In the genomic region with DNA sequence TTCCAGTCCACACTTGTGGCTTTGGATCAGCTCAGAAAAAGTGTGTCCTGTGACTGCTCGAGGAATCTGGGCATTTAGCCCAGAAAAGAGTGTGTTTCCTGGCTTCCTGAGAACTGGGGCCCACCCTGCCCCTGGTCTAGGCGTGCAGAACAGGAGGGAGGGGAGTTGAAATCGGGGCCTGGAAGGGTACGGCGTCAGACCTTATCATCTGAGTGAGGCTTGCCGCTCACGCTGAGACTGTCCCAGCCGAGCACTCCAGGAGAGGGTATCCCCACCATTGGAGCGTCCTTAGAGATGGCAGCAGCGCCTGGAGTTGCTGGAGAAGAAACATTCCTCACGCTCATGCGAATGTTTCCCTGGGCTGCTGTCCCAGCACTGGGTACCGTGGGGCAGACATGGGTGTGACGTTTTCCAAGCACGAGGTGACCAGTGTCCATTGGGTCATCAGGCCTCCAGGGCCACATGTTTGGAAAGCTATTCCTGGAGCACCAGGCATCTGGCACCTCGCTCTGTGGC, we compare ENCODE assay signal across 12 cellular contexts. TPM values are rescaled to one million over a fixed set of nuclear protein-coding genes. Genes with fewer than 3 reads are reported as not detected.
A peak's percentile ranks its signal among the peaks of the same experiment; 100 is the strongest.
DNase-seq lines count a peak whose midpoint lies in the region; ATAC-seq, FAIRE-seq and TF ChIP-seq lines count a peak whose summit lies in the region.
"Had no signal": no experiment of that assay in that cellular context is flagged by ENCODE, and none has a peak within 500 bp of the region (broad histone marks: within the 10 kb centered on the region; RNA-seq: fewer than 3 reads in every experiment).

No MANE protein-coding gene starts in this region.

- H3K9me1 ChIP-seq in keratinocyte (ENCODE audit: control insufficient read depth, extremely low read depth, insufficient read depth, low read length) = peaks cover 3% of the 10 kb centered on the region

- H3K79me2 ChIP-seq in keratinocyte (ENCODE audit: control insufficient read depth, insufficient read depth, low read length) = peaks cover 92% of the 10 kb centered on the region

- 34 to 59% (median 52%) methylated on average over 11 to 16 of the region's 16 CpGs for WGBS in spleen, 5 donors

- H3K4me3 Mint-ChIP-seq in brain (no peak overlapping the region), nephron progenitor cell (no peak overlapping the region), T-helper 17 cell (no peak overlapping the region)
- H3K4me3 Mint-ChIP-seq: central memory CD8-positive, alpha-beta T cell had no signal

- peak overlapping the region; percentile 63 for H3K9ac ChIP-seq in keratinocyte (ENCODE audit: control insufficient read depth, extremely low read depth, insufficient read depth, low read length)

- H3K4me1 Mint-ChIP-seq in brain (peaks cover 77% of the 10 kb centered on the region), nephron progenitor cell (peaks cover 37% of the 10 kb centered on the region), T-helper 17 cell (peaks cover 11% of the 10 kb centered on the region)

- intact Hi-C loops in spleen (cut with DNase I; ENCODE audit: low total_unique reads) = no loop called here

- H3K4me2 ChIP-seq in keratinocyte (ENCODE audit: control insufficient read depth, extremely low read depth, insufficient read depth, low read depth, low read length) = peak overlapping the region; percentile 73

- H3K36me3 Mint-ChIP-seq in brain = peaks cover 17% of the 10 kb centered on the region
- peaks cover 10% of the 10 kb centered on the region for H3K36me3 Mint-ChIP-seq in nephron progenitor cell (ENCODE audit: low read depth)
- no peaks in the 10 kb centered on the region for H3K36me3 Mint-ChIP-seq in T-helper 17 cell (ENCODE audit: low read depth)

- H3K27me3 ChIP-seq in keratinocyte (ENCODE audit: control insufficient read depth, extremely low read depth, insufficient read depth, low read length) (no peaks in the 10 kb centered on the region), spleen (replicated peaks in 1 of 7) (no peaks in the 10 kb centered on the region)

- peak; percentile 77 for DNase-seq in GM04503 (ENCODE audit: low read depth)
- DNase-seq in keratinocyte (ENCODE audit: low read depth, low spot score) = no peak
- DNase-seq in spleen = no peak
- no peak for DNase-seq in nephron progenitor cell
- no peak for DNase-seq in T-helper 17 cell
- no peak for DNase-seq in T-helper 1 cell
- DNase-seq in NCI-H748 treated with DMSO at 0.1 percent for 48 hours (lab: John Stamatoyannopoulos, UW) = no peak
- DNase-seq: HCEC 1CT, NCI-H1092, posterior cingulate gyrus had no signal

- H3K27ac Mint-ChIP-seq in brain (peak overlapping the region; percentile 31 to 87 (median 78)), nephron progenitor cell (no peak overlapping the region), T-helper 17 cell (no peak overlapping the region)

- dilution Hi-C loops in keratinocyte (cut with MboI; ENCODE audit: extremely low pct_ligation_motif_present, low sequenced_read_pairs) = no loop called here

- H3K4me1 ChIP-seq in keratinocyte (ENCODE audit: control insufficient read depth, extremely low read depth, insufficient read depth, low read length) (peaks cover 22% of the 10 kb centered on the region), spleen (peaks cover 43 to 99% (median 74%) of the 10 kb centered on the region in 6 donors)

- H3K9me3 Mint-ChIP-seq in brain (peaks cover 0 to 14% (median 4%) of the 10 kb centered on the region in 5 experiments), nephron progenitor cell (peaks cover 5% of the 10 kb centered on the region)
- H3K9me3 Mint-ChIP-seq: central memory CD8-positive, alpha-beta T cell had no signal

- H3K9me3 ChIP-seq in keratinocyte (ENCODE audit: control insufficient read depth, low read depth, low read length) = no peaks in the 10 kb centered on the region
- no peaks in the 10 kb centered on the region for H3K9me3 ChIP-seq in spleen
- H3K9me3 ChIP-seq in T-helper 17 cell (ENCODE audit: control insufficient read depth, low read length, poor library complexity, severe bottlenecking) = no peaks in the 10 kb centered on the region

- H3K27ac ChIP-seq in keratinocyte (ENCODE audit: control insufficient read depth, insufficient read depth, low read length) (peak overlapping the region; percentile 65), spleen (peak overlapping the region; percentile 1 to 77 (median 62))

- no peak for ATAC-seq in T-helper 17 cell

- H2AFZ ChIP-seq in keratinocyte (ENCODE audit: control insufficient read depth, low read length) = no peak overlapping the region

- TF ChIP-seq POLR2A in spleen (IDR thresholded peaks at IDR 0.05) = no peak

- TF ChIP-seq CTCF in brain (conservative IDR thresholded peaks at IDR 0.05) (no peak), keratinocyte (optimal IDR thresholded peaks at IDR 0.05 in 1 of 3, IDR thresholded peaks at IDR 0.05 in 1 of 3, conservative IDR thresholded peaks at IDR 0.05 in 1 of 3; ENCODE audit: extremely low read depth in 1 of 3, insufficient read depth in 2 of 3, low read length in 3 of 3) (no peak), spleen (IDR thresholded peaks at IDR 0.05 in 8 of 11, conservative IDR thresholded peaks at IDR 0.05 in 3 of 11) (no peak), nephron progenitor cell (IDR thresholded peaks at IDR 0.05) (no peak)

- H3K4me3 ChIP-seq in keratinocyte (ENCODE audit: control insufficient read depth in 2 of 3, extremely low read depth in 1 of 3, insufficient read depth in 2 of 3, low read depth in 1 of 3, low read length in 3 of 3) = peak overlapping the region in 1 of 3 experiments; percentile 4
- no peak overlapping the region for H3K4me3 ChIP-seq in spleen

- H3K27me3 Mint-ChIP-seq in brain = no peaks in the 10 kb centered on the region
- peaks cover 2% of the 10 kb centered on the region for H3K27me3 Mint-ChIP-seq in nephron progenitor cell (ENCODE audit: low read depth, poor library complexity)
- no peaks in the 10 kb centered on the region for H3K27me3 Mint-ChIP-seq in T-helper 17 cell
- H3K27me3 Mint-ChIP-seq: central memory CD8-positive, alpha-beta T cell had no signal

- peaks cover 5% of the 10 kb centered on the region for H4K20me1 ChIP-seq in keratinocyte (ENCODE audit: control insufficient read depth, extremely low read depth, insufficient read depth, low read length)

- H3K36me3 ChIP-seq in keratinocyte (ENCODE audit: control insufficient read depth in 2 of 2, extremely low read depth in 1 of 2, insufficient read depth in 2 of 2, low read length in 2 of 2) = peaks cover 1 to 11% of the 10 kb centered on the region in 2 experiments
- peaks cover 0 to 7% (median 0%) of the 10 kb centered on the region in 6 donors for H3K36me3 ChIP-seq in spleen

- FAIRE-seq in keratinocyte (lab: Jason Lieb, UNC) = no peak

RNA-seq across cellular contexts. Expression of a gene that starts 22.5 kb away (rescaled TPM):
- polyA plus RNA-seq in brain (ENCODE audit: insufficient read depth, low read depth, low replicate concordance) (43.2 TPM), keratinocyte (43.5 to 62.3 TPM (median 56.4 TPM) in 3 replicates), spleen (10 to 100 TPM; 11.2 to 19.7 (median 11.6) TPM)
- 23.6 TPM for polyA plus RNA-seq in keratinocyte (2011; ENCODE audit: low read depth)
- 44.1 and 60.2 TPM in 2 replicates for polyA plus RNA-seq in keratinocyte (2011; cell fraction: cytosol; rRNA removed)
- 39.8 and 44.0 TPM in 2 replicates for polyA plus RNA-seq in keratinocyte (2011; cell fraction: nucleus; rRNA removed)
- 12.1 and 37.2 TPM in 2 replicates for polyA plus RNA-seq in keratinocyte (2012; ENCODE audit: low replicate concordance)
- polyA minus RNA-seq in keratinocyte = 74.9 to 81.9 TPM (median 80.8 TPM) in 3 replicates
- polyA minus RNA-seq in keratinocyte (2011; cell fraction: cytosol; rRNA and poly(A)+ RNA removed) = 36.8 TPM
- polyA minus RNA-seq in keratinocyte (2011; cell fraction: nucleus; rRNA and poly(A)+ RNA removed) = 15.7 and 27.1 TPM in 2 replicates
- total RNA-seq in spleen (10 to 100 TPM; 32.8 to 71.3 (median 55.0) TPM), T-helper 17 cell (10 to 100 TPM in 1 of 2 donors, 1 to 10 TPM in 1; 7.8 to 12.7 TPM)

Comparison
In these comparisons a context has a peak if more than half of its experiments do, and no peak if none do; other contexts are left out.
1. H3K27ac Mint-ChIP-seq: peak in brain (5 of 5); none in nephron progenitor cell (single experiment) and T-helper 17 cell (single experiment).